ENCODE assay signal across 19 cellular contexts in the genomic region with DNA sequence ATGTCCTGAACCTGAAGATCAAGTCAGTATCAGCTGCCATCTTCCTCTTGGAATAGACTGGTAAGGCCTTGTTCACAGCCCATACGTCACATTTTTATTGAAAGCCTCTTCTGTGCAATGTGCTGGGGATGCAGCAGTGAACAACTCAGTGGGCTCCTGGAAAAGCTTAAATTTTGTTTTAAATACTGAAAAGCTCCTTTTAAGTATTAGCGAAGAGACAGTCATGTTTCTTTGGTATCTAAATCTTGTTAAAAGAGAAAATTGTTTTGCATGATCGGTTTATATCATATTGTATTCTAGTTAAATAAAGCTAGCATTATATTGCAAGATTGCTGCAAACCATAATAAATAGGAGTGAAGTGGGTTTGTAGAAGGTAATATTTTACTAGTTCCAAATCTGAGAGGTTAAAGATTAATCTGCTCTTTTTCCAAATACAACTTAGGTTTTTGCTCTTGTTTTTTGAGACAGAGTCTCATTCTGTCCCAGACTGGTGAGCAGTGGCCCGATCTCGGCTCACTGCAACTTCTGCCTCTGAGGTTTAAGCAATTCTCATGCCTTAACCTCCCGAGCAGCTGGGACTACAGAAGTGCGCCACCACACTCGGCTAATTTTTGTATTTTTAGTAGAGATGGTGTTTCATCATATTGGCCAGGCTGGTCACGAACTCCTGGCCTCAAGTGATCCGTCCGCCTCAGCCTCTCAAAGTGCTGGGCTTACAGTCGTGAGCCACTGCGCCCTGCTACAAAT. TPM values are rescaled to one million over a fixed set of nuclear protein-coding genes. Genes with fewer than 3 reads are reported as not detected.
DNase-seq lines count a peak whose midpoint lies in the region; ATAC-seq, FAIRE-seq and TF ChIP-seq lines count a peak whose summit lies in the region.
"Had no signal": no experiment of that assay in that cellular context is flagged by ENCODE, and none has a peak within 500 bp of the region (broad histone marks: within the 10 kb centered on the region; RNA-seq: fewer than 3 reads in every experiment).

No MANE protein-coding gene starts in this region.

- no peak overlapping the region for H3K4me3 ChIP-seq in OCI-LY7 (ENCODE audit: low read depth, low read length, poor library complexity, severe bottlenecking)
- H3K4me3 ChIP-seq in hepatocyte: no peak overlapping the region
- H3K4me3 ChIP-seq in suprapubic skin: no peak overlapping the region

- H3K9me3 Mint-ChIP-seq in osteocyte (ENCODE audit: unreplicated experiment): no peaks in the 10 kb centered on the region
- H3K9me3 Mint-ChIP-seq in activated naive CD4-positive, alpha-beta T cell treated with anti-CD3 and anti-CD28 coated beads for 36 hours: no peaks in the 10 kb centered on the region
- H3K9me3 Mint-ChIP-seq: memory B cell had no signal

- POLR2A ChIA-PET in OCI-LY7 (lab: Charles Lee): interaction anchor here (0.7 to 1.5 kb wide), 4 partner anchors 11 to 31 kb away, joined by 3 to 4 read pairs (median 3); no protein-coding TSS in a partner anchor

- CTCF ChIA-PET in OCI-LY7 (lab: Charles Lee; ENCODE audit: unreplicated experiment): no interaction called here
- CTCF ChIA-PET in activated naive CD4-positive, alpha-beta T cell treated with anti-CD3 and anti-CD28 coated beads for 36 hours (lab: Charles Lee): interaction anchor here (0.6 to 2.4 kb wide), 3 partner anchors 32 to 816 kb away, joined by 3 to 10 read pairs (median 5); no protein-coding TSS in a partner anchor

- peaks cover 20% of the 10 kb centered on the region for H3K4me1 ChIP-seq in OCI-LY7 (ENCODE audit: insufficient read depth, low read length, poor library complexity, severe bottlenecking)
- peaks cover 38% of the 10 kb centered on the region for H3K4me1 ChIP-seq in hepatocyte (ENCODE audit: insufficient read depth)
- H3K4me1 ChIP-seq in suprapubic skin: peaks cover 12% of the 10 kb centered on the region

- DNase-seq in GM12891 (ENCODE audit: insufficient read length, low spot score) (no peak), OCI-LY7 (ENCODE audit: low spot score) (no peak), hepatocyte (ENCODE audit: low spot score) (no peak), osteocyte (ENCODE audit: extremely low spot score, unreplicated experiment) (no peak), suprapubic skin (ENCODE audit: low spot score in 2 of 2) (no peak)
- no peak for DNase-seq in activated naive CD4-positive, alpha-beta T cell treated with anti-CD3 and anti-CD28 coated beads for 36 hours
- DNase-seq: activated naive CD4-positive, alpha-beta T cell treated with Interleukin-2 at 50 U/mL for 16 hours; effector memory CD4-positive, alpha-beta T cell; H7; NCI-H1105 treated with DMSO at 0.1 percent for 48 hours; NCI-H226; NK-92 treated with Interleukin-12 subunit alpha and Interleukin-12 subunit beta, amount 100 ng/mL, for 24 hours; pancreas; SHP77 treated with DMSO at 0.1 percent for 48 hours; stomach had no signal

- H3K4me2 ChIP-seq in OCI-LY7 (ENCODE audit: low read length): no peak overlapping the region
- H3K4me2 ChIP-seq in hepatocyte: peak overlapping the region; percentile 77

- no peaks in the 10 kb centered on the region for H3K9me2 ChIP-seq in OCI-LY7 (ENCODE audit: insufficient read depth, low read length)
- no peaks in the 10 kb centered on the region for H3K9me2 ChIP-seq in hepatocyte (replicated peaks; ENCODE audit: insufficient read depth)

- BruUV-seq in OCI-LY7 (replicated peaks; lab: Mats Ljungman, UMichigan): no TSS peak

- H3K9me3 ChIP-seq in OCI-LY7 (ENCODE audit: low read length) (no peaks in the 10 kb centered on the region), hepatocyte (ENCODE audit: low read depth) (no peaks in the 10 kb centered on the region), suprapubic skin (no peaks in the 10 kb centered on the region)
- H3K9me3 ChIP-seq: pancreas, stomach had no signal

- H3K4me1 Mint-ChIP-seq in osteocyte (ENCODE audit: unreplicated experiment): peaks cover 32% of the 10 kb centered on the region
- H3K4me1 Mint-ChIP-seq in activated naive CD4-positive, alpha-beta T cell treated with anti-CD3 and anti-CD28 coated beads for 36 hours (ENCODE audit: low read depth): peaks cover 8% of the 10 kb centered on the region

- FAIRE-seq in GM12891 (lab: Jason Lieb, UNC): peak; percentile 35
- FAIRE-seq: GM12878, pancreas, TTC549 had no signal

- H3K36me3 ChIP-seq in OCI-LY7 (ENCODE audit: insufficient read depth, low read length): no peaks in the 10 kb centered on the region
- H3K36me3 ChIP-seq in hepatocyte (replicated peaks; ENCODE audit: insufficient read depth, low read depth): no peaks in the 10 kb centered on the region
- H3K36me3 ChIP-seq in suprapubic skin: no peaks in the 10 kb centered on the region
- H3K36me3 ChIP-seq: pancreas, stomach had no signal

- intact Hi-C loops in OCI-LY7 (cut with micrococcal nuclease; ENCODE audit: unreplicated experiment): no loop called here
- intact Hi-C loops in activated naive CD4-positive, alpha-beta T cell treated with anti-CD3 and anti-CD28 coated beads for 36 hours (cut with micrococcal nuclease): loop anchor here (2.0 kb wide), 3 partner anchors 47 to 153 kb away; partner anchors contain the start of gene CYP1B1

- TF ChIP-seq EP300 in suprapubic skin (IDR thresholded peaks at IDR 0.05): no peak

- TF ChIP-seq CTCF in OCI-LY7 (conservative IDR thresholded peaks at IDR 0.05; ENCODE audit: low read length): 0 out of 2 replicates have a peak, but pooled peaks have one; percentile 23
- TF ChIP-seq CTCF in hepatocyte (IDR thresholded peaks at IDR 0.05; ENCODE audit: poor library complexity): no peak
- no peak for TF ChIP-seq CTCF in osteocyte (IDR thresholded peaks at IDR 0.05)
- no peak for TF ChIP-seq CTCF in suprapubic skin (IDR thresholded peaks at IDR 0.05)

- H3K4me3 Mint-ChIP-seq in osteocyte (ENCODE audit: unreplicated experiment): peak overlapping the region; percentile 88
- no peak overlapping the region for H3K4me3 Mint-ChIP-seq in activated naive CD4-positive, alpha-beta T cell treated with anti-CD3 and anti-CD28 coated beads for 36 hours

- H3K79me2 ChIP-seq in OCI-LY7 (ENCODE audit: insufficient read depth, low read depth, low read length): no peaks in the 10 kb centered on the region
- H3K79me2 ChIP-seq in hepatocyte: peaks cover 13% of the 10 kb centered on the region

- H2AFZ ChIP-seq in OCI-LY7 (ENCODE audit: low read length) (no peak overlapping the region), hepatocyte (no peak overlapping the region)

- no peak for TF ChIP-seq POLR2A in GM12891 (IDR thresholded peaks at IDR 0.05; ENCODE audit: low read depth, low read length)
- no peak for TF ChIP-seq POLR2A in suprapubic skin (IDR thresholded peaks at IDR 0.05)

- H3K36me3 Mint-ChIP-seq in osteocyte (ENCODE audit: unreplicated experiment): no peaks in the 10 kb centered on the region
- no peaks in the 10 kb centered on the region for H3K36me3 Mint-ChIP-seq in activated naive CD4-positive, alpha-beta T cell treated with anti-CD3 and anti-CD28 coated beads for 36 hours (ENCODE audit: low read depth)

- ATAC-seq in HG03108 (IDR thresholded peaks at IDR 0.05; ENCODE audit: unreplicated experiment): no peak
- ATAC-seq: GM12878, pancreas had no signal

- H3K27ac ChIP-seq in OCI-LY7 (ENCODE audit: low read depth, low read length, poor library complexity, severe bottlenecking) (no peak overlapping the region), hepatocyte (peak overlapping the region; percentile 14), suprapubic skin (no peak overlapping the region)

- no peaks in the 10 kb centered on the region for H3K27me3 Mint-ChIP-seq in osteocyte (ENCODE audit: unreplicated experiment)
- H3K27me3 Mint-ChIP-seq in activated naive CD4-positive, alpha-beta T cell treated with anti-CD3 and anti-CD28 coated beads for 36 hours (ENCODE audit: low read depth): peaks cover 2% of the 10 kb centered on the region

- no peak overlapping the region for H3K27ac Mint-ChIP-seq in osteocyte (ENCODE audit: unreplicated experiment)
- H3K27ac Mint-ChIP-seq in activated naive CD4-positive, alpha-beta T cell treated with anti-CD3 and anti-CD28 coated beads for 36 hours: no peak overlapping the region

- WGBS in hepatocyte (ENCODE audit: low lambda C conversion rate, missing lambda C conversion rate): 81% methylated on average over 13 of the region's 13 CpGs
- 92% methylated on average over 13 of the region's 13 CpGs for WGBS in suprapubic skin

- H3K27me3 ChIP-seq in hepatocyte (no peaks in the 10 kb centered on the region), suprapubic skin (no peaks in the 10 kb centered on the region)
- H3K27me3 ChIP-seq: pancreas, stomach had no signal

- H4K20me1 ChIP-seq in OCI-LY7 (ENCODE audit: insufficient read depth, low read length) (no peaks in the 10 kb centered on the region), hepatocyte (ENCODE audit: insufficient read depth, poor library complexity, severe bottlenecking) (no peaks in the 10 kb centered on the region)

TF ChIP-seq in GM12891, 5 proteins besides CTCF, POLR2A, EP300 and RAD21:
- TF ChIP-seq POU2F2 (IDR thresholded peaks at IDR 0.05; ENCODE audit: low read depth, low read length) (no peak), TAF1 (IDR thresholded peaks at IDR 0.05; ENCODE audit: low read depth, low read length) (no peak), SPI1 (IDR thresholded peaks at IDR 0.05; ENCODE audit: low read depth, low read length) (no peak), POLR2AphosphoS5 (IDR thresholded peaks at IDR 0.05; ENCODE audit: low read depth, low read length) (no peak), PAX5 (IDR thresholded peaks at IDR 0.05; ENCODE audit: insufficient read depth, low read length, severe bottlenecking) (no peak)
TF ChIP-seq in GM12891: peak in this region for 0.

RNA-seq across cellular contexts. Expression of gene RMDN2, which starts 1.6 kb away (rescaled TPM):
- 10.3 TPM for polyA plus RNA-seq in GM12891 (2012; ENCODE audit: low read depth, missing spikeins)
- total RNA-seq in OCI-LY7 (2014; rRNA removed; shearing (Covaris generic)): 0.50 and 5.0 TPM in 2 replicates
- total RNA-seq in OCI-LY7 (2022) (2.8 and 3.1 TPM in 2 replicates), hepatocyte (14.6 and 16.5 TPM in 2 replicates), osteocyte (8.4 and 8.8 TPM in 2 replicates), suprapubic skin (1 to 10 TPM; 4.1 to 6.3 (median 5.0) TPM)
- 7.8 and 9.3 TPM in 2 replicates for polyA plus RNA-seq in hepatocyte
- total RNA-seq in activated naive CD4-positive, alpha-beta T cell treated with anti-CD3 and anti-CD28 coated beads for 36 hours: 1 to 10 TPM in 1 of 2 experiments, under 1 TPM in 1; 0.79 to 1.2 TPM
